ENCODE assay signal across 8 cellular contexts in genomic region chr11:64317961-64318693, GRCh38. TPM values are rescaled to one million over a fixed set of nuclear protein-coding genes. Genes with fewer than 3 reads are reported as not detected.
DNase-seq lines count a peak whose midpoint lies in the region; ATAC-seq, FAIRE-seq and TF ChIP-seq lines count a peak whose summit lies in the region.

Gene PRDX5, plus strand, starts transcription at chr11:64318121. Its CDS starts 95 bp downstream, at chr11:64318216.

- no peaks in the 10 kb centered on the region for H3K9me3 Mint-ChIP-seq in IgD-negative memory B cell

- intact Hi-C loops in endothelial cell of umbilical vein (cut with micrococcal nuclease) = loop anchor here (1.0 to 2.0 kb wide), 5 partner anchors 13 to 48 kb away; partner anchors contain the start of genes ESRRA and RPS6KA4

- TSS peak; percentile 44 for BruUV-seq in endothelial cell of umbilical vein (replicated peaks; lab: Mats Ljungman, UMichigan)

- DNase-seq in DMS153 (lab: John Stamatoyannopoulos, UW) = peak; percentile 95
- peak; percentile 98 for DNase-seq in OCI-M1 (lab: John Stamatoyannopoulos, UW)
- DNase-seq in activated T-cell treated with anti-CD3 and anti-CD28 coated beads for 24 hours (ENCODE audit: low read depth) = peak; percentile 92
- peak; percentile 96 for DNase-seq in endothelial cell of umbilical vein (ENCODE audit: low read depth, low spot score)
- peak; percentile 95 for DNase-seq in middle frontal gyrus (ENCODE audit: extremely low spot score, low spot score)
- DNase-seq in stimulated activated CD8-positive, alpha-beta memory T cell treated with anti-CD3 and anti-CD28 coated beads, Interleukin-2, amount 100 ng/mL, for 48 hours (ENCODE audit: low read depth in 2 of 2) = peak; percentile 89 to 93

- POLR2A ChIA-PET in endothelial cell of umbilical vein (lab: Charles Lee) = interaction anchor here (0.6 to 2.1 kb wide), 7 partner anchors 9 to 137 kb away, joined by 3 to 6 read pairs (median 5); partner anchors contain the start of genes NUDT22, STIP1 and TRPT1

- H3K27me3 ChIP-seq in endothelial cell of umbilical vein (ENCODE audit: control insufficient read depth in 2 of 2, insufficient read depth in 2 of 2, low read length in 2 of 2) = no peaks in the 10 kb centered on the region

- CTCF ChIA-PET in endothelial cell of umbilical vein (lab: Charles Lee) = interaction anchor here (0.5 to 3.6 kb wide), 24 partner anchors 9 to 582 kb away, joined by 3 to 72 read pairs (median 6); partner anchors contain the start of genes BAD, CATSPERZ, CCDC88B and ESRRA

- H2AFZ ChIP-seq in endothelial cell of umbilical vein (ENCODE audit: low read depth, low read length) = peak within 1 kb of the TSS; percentile 65

- peaks cover 2 to 18% of the 10 kb centered on the region in 2 experiments for H3K36me3 ChIP-seq in endothelial cell of umbilical vein (ENCODE audit: control insufficient read depth in 2 of 2, extremely low read depth in 1 of 2, insufficient read depth in 2 of 2, low read length in 2 of 2)

- peak within 1 kb of the TSS; percentile 89 to 100 (median 98) for H3K4me3 Mint-ChIP-seq in IgD-negative memory B cell

- H3K79me2 ChIP-seq in endothelial cell of umbilical vein (ENCODE audit: control insufficient read depth, insufficient read depth, low read length) = peaks cover 4% of the 10 kb centered on the region

- H3K9me1 ChIP-seq in endothelial cell of umbilical vein (replicated peaks; ENCODE audit: control insufficient read depth, extremely low read depth, insufficient read depth, low read length) = no peaks in the 10 kb centered on the region

- TF ChIP-seq POLR2A in endothelial cell of umbilical vein (IDR thresholded peaks at IDR 0.05; ENCODE audit: low read depth, low read length) = peak; percentile 64

- peak within 1 kb of the TSS; percentile 87 for H3K4me2 ChIP-seq in endothelial cell of umbilical vein (ENCODE audit: insufficient read depth, low read length)

- no peaks in the 10 kb centered on the region for H3K36me3 Mint-ChIP-seq in IgD-negative memory B cell

- no peaks in the 10 kb centered on the region for H3K27me3 Mint-ChIP-seq in IgD-negative memory B cell

- dilution Hi-C loops in endothelial cell of umbilical vein (cut with MboI; ENCODE audit: extremely low pct_ligation_motif_present, low sequenced_read_pairs) = no loop called here

- H3K9ac ChIP-seq in endothelial cell of umbilical vein (replicated peaks; ENCODE audit: extremely low read depth, insufficient read depth, low read length) = peak within 1 kb of the TSS; percentile 77

- peak in 1 of 2 donors; percentile 32 for TF ChIP-seq CTCF in endothelial cell of umbilical vein (IDR thresholded peaks at IDR 0.05; ENCODE audit: extremely low read depth in 1 of 2, insufficient read depth in 1 of 2, low read depth in 1 of 2, low read length in 2 of 2)

- peak within 1 kb of the TSS; percentile 87 for H3K27ac ChIP-seq in endothelial cell of umbilical vein (ENCODE audit: insufficient read depth, low read depth, low read length)

- FAIRE-seq in endothelial cell of umbilical vein (lab: Jason Lieb, UNC) = no peak

- H3K4me3 ChIP-seq in endothelial cell of umbilical vein (replicated peaks in 1 of 3; ENCODE audit: insufficient read depth in 1 of 3, low read depth in 1 of 3, low read length in 3 of 3) = peak within 1 kb of the TSS; percentile 57 to 76 (median 75)

- no peaks in the 10 kb centered on the region for H3K9me3 ChIP-seq in endothelial cell of umbilical vein (replicated peaks; ENCODE audit: control insufficient read depth, insufficient read depth, low read length)

- no peaks in the 10 kb centered on the region for H4K20me1 ChIP-seq in endothelial cell of umbilical vein (replicated peaks; ENCODE audit: control insufficient read depth, extremely low read depth, insufficient read depth, low read length)

- H3K4me1 Mint-ChIP-seq in IgD-negative memory B cell = peaks cover 10 to 19% (median 17%) of the 10 kb centered on the region in 3 donors

- peaks cover 10% of the 10 kb centered on the region for H3K4me1 ChIP-seq in endothelial cell of umbilical vein (ENCODE audit: control insufficient read depth, extremely low read depth, insufficient read depth, low read length)

- ATAC-seq in GM21528 (IDR thresholded peaks at IDR 0.05; ENCODE audit: low FRiP score, unreplicated experiment) = peak; percentile 63

- peak within 1 kb of the TSS; percentile 99 to 100 (median 100) for H3K27ac Mint-ChIP-seq in IgD-negative memory B cell

TF ChIP-seq in endothelial cell of umbilical vein, 7 proteins besides CTCF, POLR2A, EP300 and RAD21:
- TF ChIP-seq POLR2AphosphoS5 (IDR thresholded peaks at IDR 0.05; ENCODE audit: insufficient read depth, low read depth, low read length) (peak; percentile 87), MYC (IDR thresholded peaks at IDR 0.05; ENCODE audit: low read depth, low read length) (no peak)

RNA-seq across cellular contexts. Expression of gene PRDX5, which starts in this region (rescaled TPM):
- polyA plus RNA-seq in IgD-negative memory B cell (185 TPM), endothelial cell of umbilical vein (647 and 709 TPM in 2 replicates)
- total RNA-seq in endothelial cell of umbilical vein = 199 and 202 TPM in 2 replicates
- polyA plus RNA-seq in endothelial cell of umbilical vein (2011; cell fraction: cytosol; rRNA removed) = 461 and 466 TPM in 2 replicates
- 139 and 150 TPM in 2 replicates for polyA plus RNA-seq in endothelial cell of umbilical vein (2011; cell fraction: nucleus; rRNA removed)
- polyA plus RNA-seq in endothelial cell of umbilical vein (2012) = 296 and 368 TPM in 2 replicates
- 140 and 151 TPM in 2 replicates for polyA minus RNA-seq in endothelial cell of umbilical vein
- 201 TPM for polyA minus RNA-seq in endothelial cell of umbilical vein (2011; cell fraction: cytosol; rRNA and poly(A)+ RNA removed)
- 13.9 and 15.3 TPM in 2 replicates for polyA minus RNA-seq in endothelial cell of umbilical vein (2011; cell fraction: nucleus; rRNA and poly(A)+ RNA removed)

Comparison
In these comparisons a context has a peak if more than half of its experiments do, and no peak if none do; other contexts are left out.
1. Peak in every context shown above with its lines: DNase-seq, ATAC-seq, H3K4me3 ChIP-seq and H3K27ac ChIP-seq.